In genomic region chr3:99883138-99883461, GRCh38 we compare ENCODE assay signal across 29 cellular contexts.
"Had no signal": no experiment of that assay in that cellular context is flagged by ENCODE, and none has a peak within 500 bp of the region (broad histone marks: within the 10 kb centered on the region; RNA-seq: fewer than 3 reads in every experiment).

No MANE protein-coding gene starts in this region.

- H3K9me3 ChIP-seq: ascending aorta, breast epithelium, SJSA1 had no signal

- H3K27me3 ChIP-seq: ascending aorta, breast epithelium, SJSA1 had no signal

- DNase-seq: activated CD4-positive, alpha-beta T cell treated with anti-CD3 and anti-CD28 coated beads, Interleukin-2, amount 10 ng/mL, durations not matched to agents 24 days and 14 days; activated CD4-positive, alpha-beta T cell treated with anti-CD3 and anti-CD28 coated beads, Interleukin-2, amount 50 U/mL, for 4 hours; activated CD8-positive, alpha-beta T cell treated with anti-CD3 and anti-CD28 coated beads for 36 hours; activated effector memory CD4-positive, alpha-beta T cell treated with anti-CD3 and anti-CD28 coated beads, Interleukin-2, amount 50 U/mL, for 16 hours; activated naive CD4-positive, alpha-beta T cell treated with Interleukin-2 at 50 U/mL for 16 hours; activated naive CD8-positive, alpha-beta T cell treated with anti-CD3 and anti-CD28 coated beads, Interleukin-2, amount 10 ng/mL, durations not matched to agents 7 days and 5 days; activated T-cell treated with anti-CD3 and anti-CD28 coated beads, Interleukin-2, amount 50 U/mL, for 1 hour; activated T-cell treated with anti-CD3 and anti-CD28 coated beads, Interleukin-2, amount 50 U/mL, for 72 hours; amygdala; caudate nucleus; MM.1S; MV-4-11; NCI-H1092; NCI-H1436 treated with DMSO at 0.1 percent for 48 hours; NCI-H1694 treated with DMSO at 0.1 percent for 48 hours; NCI-H2029; NCI-H345; NCI-H524 treated with DMSO at 0.1 percent for 48 hours; SHP77 treated with DMSO at 0.1 percent for 48 hours; SW 1271; T-helper 1 cell; T-helper 2 cell; T-helper 9 cell had no signal

- H3K36me3 ChIP-seq: ascending aorta, breast epithelium, SJSA1 had no signal

- H3K27ac ChIP-seq: breast epithelium, KMS-11, SJSA1 had no signal

- ATAC-seq: activated CD8-positive, alpha-beta T cell treated with anti-CD3 and anti-CD28 coated beads for 36 hours; activated T-cell treated with anti-CD3 and anti-CD28 coated beads, Interleukin-2, amount 50 U/mL, for 72 hours; activated T-helper 17 cell treated with anti-CD3 and anti-CD28 coated beads, Interleukin-2, amount 50 U/mL, for 72 hours; Panc1 had no signal

- H3K4me1 ChIP-seq: breast epithelium had no signal

- H3K4me3 ChIP-seq: ascending aorta, breast epithelium, SJSA1 had no signal
